In genomic region chr1:43962324-43962723, GRCh38 we compare ENCODE assay signal across 27 cellular contexts.
"Had no signal": no experiment of that assay in that cellular context is flagged by ENCODE, and none has a peak within 500 bp of the region (broad histone marks: within the 10 kb centered on the region; RNA-seq: fewer than 3 reads in every experiment).

No MANE protein-coding gene starts in this region.

- FAIRE-seq: astrocyte, TTC549 had no signal

- H3K4me1 Mint-ChIP-seq: activated naive CD4-positive, alpha-beta T cell treated with anti-CD3 and anti-CD28 coated beads, Interleukin-2, amount 10 ng/mL, durations not matched to agents 7 days and 5 days; immature natural killer cell had no signal

- H3K27ac ChIP-seq: brain microvascular endothelial cell, epithelial cell of prostate, gastroesophageal sphincter, lower lobe of right lung, right lobe of liver, VCaP had no signal

- H3K27me3 Mint-ChIP-seq: activated naive CD4-positive, alpha-beta T cell treated with anti-CD3 and anti-CD28 coated beads, Interleukin-2, amount 10 ng/mL, durations not matched to agents 7 days and 5 days; activated naive CD8-positive, alpha-beta T cell treated with anti-CD3 and anti-CD28 coated beads, Interleukin-2, amount 10 ng/mL, durations not matched to agents 7 days and 5 days; activated T-cell treated with anti-CD3 and anti-CD28 coated beads, Interleukin-2, amount 50 U/mL, for 24 hours; dendritic cell treated with granulocyte-macrophage colony-stimulating factor and Interleukin-4, amounts not matched to agents 40 ng/mL and 50 ng/mL, for 4 days; natural killer cell treated with Interleukin-12 subunit alpha and Interleukin-12 subunit beta and Interleukin-15 and Interleukin-18, amount 100 ng/mL, for 72 hours; stimulated activated naive CD8-positive, alpha-beta T cell treated with anti-CD3 and anti-CD28 coated beads, Interleukin-15, Interleukin-2, amounts not matched to agents 100 ng/mL and 50 ng/mL, for 24 hours had no signal

- H3K9me3 Mint-ChIP-seq: activated naive CD4-positive, alpha-beta T cell treated with anti-CD3 and anti-CD28 coated beads, Interleukin-2, amount 10 ng/mL, durations not matched to agents 7 days and 5 days; activated naive CD8-positive, alpha-beta T cell treated with anti-CD3 and anti-CD28 coated beads, Interleukin-2, amount 10 ng/mL, durations not matched to agents 7 days and 5 days; activated T-cell treated with anti-CD3 and anti-CD28 coated beads, Interleukin-2, amount 50 U/mL, for 24 hours; dendritic cell treated with granulocyte-macrophage colony-stimulating factor and Interleukin-4, amounts not matched to agents 40 ng/mL and 50 ng/mL, for 4 days; immature natural killer cell; natural killer cell treated with Interleukin-12 subunit alpha and Interleukin-12 subunit beta and Interleukin-15 and Interleukin-18, amount 100 ng/mL, for 72 hours; stimulated activated naive CD8-positive, alpha-beta T cell treated with anti-CD3 and anti-CD28 coated beads, Interleukin-15, Interleukin-2, amounts not matched to agents 100 ng/mL and 50 ng/mL, for 24 hours; T-helper 1 cell treated with Interleukin-12 subunit alpha and Interleukin-12 subunit beta and Interleukin-4 antibody, amounts not matched to agents 30 μg/mL and 1 μg/mL, for 36 hours had no signal

- H3K27ac Mint-ChIP-seq: activated naive CD4-positive, alpha-beta T cell treated with anti-CD3 and anti-CD28 coated beads, Interleukin-2, amount 10 ng/mL, durations not matched to agents 7 days and 5 days; activated naive CD8-positive, alpha-beta T cell treated with anti-CD3 and anti-CD28 coated beads, Interleukin-2, amount 10 ng/mL, durations not matched to agents 7 days and 5 days; activated T-cell treated with anti-CD3 and anti-CD28 coated beads, Interleukin-2, amount 50 U/mL, for 24 hours; dendritic cell treated with granulocyte-macrophage colony-stimulating factor and Interleukin-4, amounts not matched to agents 40 ng/mL and 50 ng/mL, for 4 days; immature natural killer cell; natural killer cell treated with Interleukin-12 subunit alpha and Interleukin-12 subunit beta and Interleukin-15 and Interleukin-18, amount 100 ng/mL, for 72 hours; stimulated activated naive CD8-positive, alpha-beta T cell treated with anti-CD3 and anti-CD28 coated beads, Interleukin-15, Interleukin-2, amounts not matched to agents 100 ng/mL and 50 ng/mL, for 24 hours; T-helper 1 cell treated with Interleukin-12 subunit alpha and Interleukin-12 subunit beta and Interleukin-4 antibody, amounts not matched to agents 30 μg/mL and 1 μg/mL, for 36 hours had no signal

- DNase-seq: activated CD4-positive, alpha-beta T cell treated with anti-CD3 and anti-CD28 coated beads for 48 hours; activated CD4-positive, alpha-beta T cell treated with anti-CD3 and anti-CD28 coated beads, Interleukin-2, amount 50 U/mL, for 48 hours; activated CD8-positive, alpha-beta memory T cell treated with anti-CD3 and anti-CD28 coated beads, Interleukin-2, amount 50 U/mL, for 48 hours; activated gamma-delta T cell; activated naive CD4-positive, alpha-beta T cell treated with anti-CD3 and anti-CD28 coated beads, Interleukin-2, amount 10 ng/mL, durations not matched to agents 7 days and 5 days; activated naive CD8-positive, alpha-beta T cell treated with anti-CD3 and anti-CD28 coated beads, Interleukin-2, amount 10 ng/mL, durations not matched to agents 7 days and 5 days; activated T-cell treated with anti-CD3 and anti-CD28 coated beads, Interleukin-2, amount 50 U/mL, for 24 hours; brain microvascular endothelial cell; effector CD4-positive, alpha-beta T cell; immature natural killer cell; lower lobe of right lung; mesendoderm; mucosa of descending colon; right lobe of liver; stimulated activated CD4-positive, alpha-beta T cell treated with anti-CD3 and anti-CD28 coated beads, Interleukin-2, amount 100 ng/mL, for 48 hours; SW 1271; T-helper 9 cell had no signal

- H3K4me3 Mint-ChIP-seq: activated naive CD4-positive, alpha-beta T cell treated with anti-CD3 and anti-CD28 coated beads, Interleukin-2, amount 10 ng/mL, durations not matched to agents 7 days and 5 days; activated naive CD8-positive, alpha-beta T cell treated with anti-CD3 and anti-CD28 coated beads, Interleukin-2, amount 10 ng/mL, durations not matched to agents 7 days and 5 days; activated T-cell treated with anti-CD3 and anti-CD28 coated beads, Interleukin-2, amount 50 U/mL, for 24 hours; dendritic cell treated with granulocyte-macrophage colony-stimulating factor and Interleukin-4, amounts not matched to agents 40 ng/mL and 50 ng/mL, for 4 days; immature natural killer cell; natural killer cell treated with Interleukin-12 subunit alpha and Interleukin-12 subunit beta and Interleukin-15 and Interleukin-18, amount 100 ng/mL, for 72 hours; stimulated activated naive CD8-positive, alpha-beta T cell treated with anti-CD3 and anti-CD28 coated beads, Interleukin-15, Interleukin-2, amounts not matched to agents 100 ng/mL and 50 ng/mL, for 24 hours; T-helper 1 cell treated with Interleukin-12 subunit alpha and Interleukin-12 subunit beta and Interleukin-4 antibody, amounts not matched to agents 30 μg/mL and 1 μg/mL, for 36 hours had no signal

- ATAC-seq: gastroesophageal sphincter; left lobe of liver; lower lobe of right lung; mucosa of descending colon; natural killer cell treated with Interleukin-12 subunit alpha and Interleukin-12 subunit beta and Interleukin-15 and Interleukin-18, amount 100 ng/mL, for 72 hours; right lobe of liver had no signal
